In the genomic region with DNA sequence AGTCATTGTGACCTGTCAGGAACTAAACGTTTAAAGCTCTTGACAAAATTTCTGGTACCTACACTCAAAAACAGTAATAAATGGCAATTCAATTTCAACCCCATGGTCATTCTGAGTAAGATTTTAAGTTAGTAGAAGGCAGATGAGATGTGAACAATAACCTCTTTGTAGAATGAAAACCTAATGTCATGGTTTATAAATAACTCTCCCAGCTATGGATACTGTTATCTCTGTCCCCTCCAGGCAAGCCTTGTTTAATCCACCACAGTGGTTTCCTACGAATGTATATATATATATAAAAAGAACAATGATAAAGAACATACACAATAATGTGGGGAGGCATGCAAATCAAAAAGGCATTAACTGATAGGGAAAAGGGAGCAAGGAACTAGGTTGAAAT, we compare ENCODE assay signal across 22 cellular contexts.
"Had no signal": no experiment of that assay in that cellular context is flagged by ENCODE, and none has a peak within 500 bp of the region (broad histone marks: within the 10 kb centered on the region; RNA-seq: fewer than 3 reads in every experiment).

No MANE protein-coding gene starts in this region.

- H3K4me3 ChIP-seq: MG63, SJSA1 had no signal

- H3K36me3 ChIP-seq: MG63, SJSA1 had no signal

- DNase-seq: Karpas-422, KG1, NCI-H1092, NCI-H1436, NCI-H187, NCI-H2029, NCI-H2081 treated with DMSO at 0.1 percent for 48 hours, NCI-H2171, NCI-H446, NCI-H510A, NCI-H524 treated with DMSO at 0.1 percent for 48 hours, NCI-H69, NCI-H774, PC-3, SHP77 treated with DMSO at 0.1 percent for 48 hours, SK-N-SH, SW 1271 had no signal

- H3K4me1 ChIP-seq: SJSA1 had no signal

- H3K27ac ChIP-seq: SJSA1 had no signal

- H3K27me3 ChIP-seq: MG63 had no signal

- H3K9me3 ChIP-seq: MG63, SJSA1, SK-N-SH had no signal

- ATAC-seq: HepG2, Panc1, PC-3, Right ventricle myocardium inferior had no signal
